In the genomic region with DNA sequence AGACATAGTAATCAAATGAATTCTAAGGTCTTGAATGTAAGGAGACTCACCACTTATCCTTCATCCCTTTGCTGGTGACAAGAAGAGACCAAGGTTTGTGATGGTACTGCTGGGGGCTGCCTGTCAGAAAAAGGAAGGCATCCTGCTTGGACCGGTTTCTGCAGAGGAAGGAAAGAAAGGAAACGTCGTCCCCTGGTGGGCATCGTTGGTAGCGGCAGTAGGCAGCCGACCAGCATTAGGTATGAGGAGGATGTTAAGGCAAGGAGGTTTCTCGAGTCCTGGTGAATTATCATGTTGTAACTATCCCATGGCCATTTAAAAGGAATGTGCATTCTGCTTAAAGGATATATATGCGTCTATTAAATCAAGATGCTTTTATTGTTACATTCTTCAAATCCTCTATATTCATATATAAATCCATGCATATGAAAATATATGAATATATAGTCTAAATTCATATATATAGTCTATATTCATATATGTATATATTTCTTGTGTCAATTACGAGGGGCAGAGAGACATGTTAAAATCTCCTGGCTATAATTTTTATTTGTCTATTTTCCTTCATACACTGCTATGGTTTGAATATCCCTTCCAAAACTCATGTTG, we compare ENCODE assay signal across 8 cellular contexts.
A peak's percentile ranks its signal among the peaks of the same experiment; 100 is the strongest.
DNase-seq lines count a peak whose midpoint lies in the region; ATAC-seq and TF ChIP-seq lines count a peak whose summit lies in the region.

No MANE protein-coding gene starts in this region.

- peak; percentile 68 for DNase-seq in NOMO-1 treated with DMSO at 0.1 percent for 48 hours (lab: John Stamatoyannopoulos, UW; ENCODE audit: unreplicated experiment)
- peak; percentile 29 for DNase-seq in activated CD8-positive, alpha-beta memory T cell treated with anti-CD3 and anti-CD28 coated beads, Interleukin-2, amount 50 U/mL, for 1 hour (ENCODE audit: extremely low read depth)
- no peak for DNase-seq in natural killer cell treated with Interleukin-12 subunit alpha and Interleukin-12 subunit beta and Interleukin-15 and Interleukin-18, amount 100 ng/mL, for 72 hours (ENCODE audit: low spot score)
- DNase-seq in stimulated activated naive CD4-positive, alpha-beta T cell treated with Interleukin-2 at 50 U/mL for 16 hours (lab: John Stamatoyannopoulos, UW) = peak; percentile 52

- peak; percentile 89 for TF ChIP-seq CTCF in GM12801 (IDR thresholded peaks at IDR 0.05; ENCODE audit: extremely low read depth, insufficient read length)

- H3K27ac Mint-ChIP-seq in natural killer cell treated with Interleukin-12 subunit alpha and Interleukin-12 subunit beta and Interleukin-15 and Interleukin-18, amount 100 ng/mL, for 72 hours = no peak overlapping the region

- ATAC-seq in HG03460 (IDR thresholded peaks at IDR 0.05; ENCODE audit: unreplicated experiment) (peak; percentile 70), esophagus mucosa (peak; percentile 71), HG03565 (IDR thresholded peaks at IDR 0.05; ENCODE audit: unreplicated experiment) (no peak)
- ATAC-seq in natural killer cell treated with Interleukin-12 subunit alpha and Interleukin-12 subunit beta and Interleukin-15 and Interleukin-18, amount 100 ng/mL, for 72 hours = peak; percentile 67 to 77

- H3K27me3 Mint-ChIP-seq in natural killer cell treated with Interleukin-12 subunit alpha and Interleukin-12 subunit beta and Interleukin-15 and Interleukin-18, amount 100 ng/mL, for 72 hours = peaks cover 10 to 20% of the 10 kb centered on the region in 2 donors

- no peaks in the 10 kb centered on the region for H3K9me3 Mint-ChIP-seq in natural killer cell treated with Interleukin-12 subunit alpha and Interleukin-12 subunit beta and Interleukin-15 and Interleukin-18, amount 100 ng/mL, for 72 hours

- H3K4me3 Mint-ChIP-seq in natural killer cell treated with Interleukin-12 subunit alpha and Interleukin-12 subunit beta and Interleukin-15 and Interleukin-18, amount 100 ng/mL, for 72 hours = no peak overlapping the region

- H3K36me3 Mint-ChIP-seq in natural killer cell treated with Interleukin-12 subunit alpha and Interleukin-12 subunit beta and Interleukin-15 and Interleukin-18, amount 100 ng/mL, for 72 hours = no peaks in the 10 kb centered on the region

- no peaks in the 10 kb centered on the region for H3K4me1 Mint-ChIP-seq in natural killer cell treated with Interleukin-12 subunit alpha and Interleukin-12 subunit beta and Interleukin-15 and Interleukin-18, amount 100 ng/mL, for 72 hours (ENCODE audit: low read depth in 2 of 2)
